In genomic region chr6:89475634-89476033, GRCh38 we compare ENCODE assay signal across 9 cellular contexts. TPM values are rescaled to one million over a fixed set of nuclear protein-coding genes. Genes with fewer than 3 reads are reported as not detected.
DNase-seq lines count a peak whose midpoint lies in the region; ATAC-seq, FAIRE-seq and TF ChIP-seq lines count a peak whose summit lies in the region.
"Had no signal": no experiment of that assay in that cellular context is flagged by ENCODE, and none has a peak within 500 bp of the region (broad histone marks: within the 10 kb centered on the region; RNA-seq: fewer than 3 reads in every experiment).

No MANE protein-coding gene starts in this region.

- H3K9me3 ChIP-seq in tibial artery = no peaks in the 10 kb centered on the region
- H3K9me3 ChIP-seq: BLaER1 treated with 17β-estradiol and CSF1 and Interleukin-3, amounts not matched to agents 10 nM and 100 nM had no signal

- peaks cover 3% of the 10 kb centered on the region for H3K36me3 Mint-ChIP-seq in activated CD8-positive, alpha-beta memory T cell treated with anti-CD3 and anti-CD28 coated beads, Interleukin-2, amount 10 ng/mL, durations not matched to agents 7 days and 5 days
- H3K36me3 Mint-ChIP-seq in stimulated activated naive B cell treated with anti-CD40 and anti-IgM and Interleukin-4, amounts not matched to agents 10 μg/mL and 1 μg/mL and 100 μg/mL, for 72 hours = no peaks in the 10 kb centered on the region

- H3K4me3 Mint-ChIP-seq in activated CD8-positive, alpha-beta memory T cell treated with anti-CD3 and anti-CD28 coated beads, Interleukin-2, amount 10 ng/mL, durations not matched to agents 7 days and 5 days = peak overlapping the region; percentile 60
- no peak overlapping the region for H3K4me3 Mint-ChIP-seq in stimulated activated naive B cell treated with anti-CD40 and anti-IgM and Interleukin-4, amounts not matched to agents 10 μg/mL and 1 μg/mL and 100 μg/mL, for 72 hours

- peak overlapping the region in 1 of 2 donors; percentile 4 for H3K27ac ChIP-seq in tibial artery
- H3K27ac ChIP-seq: BLaER1 treated with 17β-estradiol and CSF1 and Interleukin-3, amounts not matched to agents 10 nM and 100 nM had no signal

- peak overlapping the region; percentile 84 for H3K27ac Mint-ChIP-seq in activated CD8-positive, alpha-beta memory T cell treated with anti-CD3 and anti-CD28 coated beads, Interleukin-2, amount 10 ng/mL, durations not matched to agents 7 days and 5 days
- no peak overlapping the region for H3K27ac Mint-ChIP-seq in stimulated activated naive B cell treated with anti-CD40 and anti-IgM and Interleukin-4, amounts not matched to agents 10 μg/mL and 1 μg/mL and 100 μg/mL, for 72 hours

- H3K4me1 ChIP-seq in tibial artery = peaks cover 0 to 32% (median 8%) of the 10 kb centered on the region in 4 donors
- H3K4me1 ChIP-seq: BLaER1 treated with 17β-estradiol and CSF1 and Interleukin-3, amounts not matched to agents 10 nM and 100 nM had no signal

- peak; percentile 79 for ATAC-seq in activated CD8-positive, alpha-beta memory T cell treated with anti-CD3 and anti-CD28 coated beads, Interleukin-2, amount 10 ng/mL, durations not matched to agents 7 days and 5 days
- peak; percentile 52 to 54 for ATAC-seq in stimulated activated naive B cell treated with anti-CD40 and anti-IgM and Interleukin-4, amounts not matched to agents 10 μg/mL and 1 μg/mL and 100 μg/mL, for 72 hours (replicated peaks)
- no peak for ATAC-seq in HG03135 (IDR thresholded peaks at IDR 0.05; ENCODE audit: unreplicated experiment)

- TF ChIP-seq CTCF in bronchial epithelial cell (IDR thresholded peaks at IDR 0.05; ENCODE audit: insufficient read depth, low read length, severe bottlenecking) (no peak), tibial artery (IDR thresholded peaks at IDR 0.05) (no peak)

- H3K36me3 ChIP-seq in bronchial epithelial cell (ENCODE audit: control insufficient read depth, insufficient read depth, low read length) = no peaks in the 10 kb centered on the region
- H3K36me3 ChIP-seq in tibial artery = no peaks in the 10 kb centered on the region
- H3K36me3 ChIP-seq: BLaER1 treated with 17β-estradiol and CSF1 and Interleukin-3, amounts not matched to agents 10 nM and 100 nM had no signal

- H3K4me3 ChIP-seq in bronchial epithelial cell (ENCODE audit: low read depth, low read length) (no peak overlapping the region), tibial artery (peak overlapping the region in 1 of 2 donors; percentile 6)
- H3K4me3 ChIP-seq: BLaER1 treated with 17β-estradiol and CSF1 and Interleukin-3, amounts not matched to agents 10 nM and 100 nM had no signal

- intact Hi-C loops in tibial artery (cut with DNase I; ENCODE audit: low total_unique reads) = no loop called here

- H3K27me3 Mint-ChIP-seq in activated CD8-positive, alpha-beta memory T cell treated with anti-CD3 and anti-CD28 coated beads, Interleukin-2, amount 10 ng/mL, durations not matched to agents 7 days and 5 days = no peaks in the 10 kb centered on the region
- no peaks in the 10 kb centered on the region for H3K27me3 Mint-ChIP-seq in stimulated activated naive B cell treated with anti-CD40 and anti-IgM and Interleukin-4, amounts not matched to agents 10 μg/mL and 1 μg/mL and 100 μg/mL, for 72 hours

- H3K9me3 Mint-ChIP-seq in activated CD8-positive, alpha-beta memory T cell treated with anti-CD3 and anti-CD28 coated beads, Interleukin-2, amount 10 ng/mL, durations not matched to agents 7 days and 5 days (ENCODE audit: low read depth) = no peaks in the 10 kb centered on the region
- H3K9me3 Mint-ChIP-seq in stimulated activated naive B cell treated with anti-CD40 and anti-IgM and Interleukin-4, amounts not matched to agents 10 μg/mL and 1 μg/mL and 100 μg/mL, for 72 hours = no peaks in the 10 kb centered on the region

- no peaks in the 10 kb centered on the region for H3K27me3 ChIP-seq in bronchial epithelial cell (ENCODE audit: control insufficient read depth, insufficient read depth, low read length)
- H3K27me3 ChIP-seq in tibial artery = no peaks in the 10 kb centered on the region
- H3K27me3 ChIP-seq: BLaER1 treated with 17β-estradiol and CSF1 and Interleukin-3, amounts not matched to agents 10 nM and 100 nM had no signal

- FAIRE-seq in bronchial epithelial cell (lab: Jason Lieb, UNC) = peak; percentile 36

- CTCF ChIA-PET in activated CD8-positive, alpha-beta memory T cell treated with anti-CD3 and anti-CD28 coated beads, Interleukin-2, amount 10 ng/mL, durations not matched to agents 7 days and 5 days (lab: Charles Lee) = interaction anchor here (0.9 to 1.0 kb wide), 2 partner anchors 9 to 109 kb away, joined by 3 read pairs; no protein-coding TSS in a partner anchor

- DNase-seq in activated CD8-positive, alpha-beta memory T cell treated with anti-CD3 and anti-CD28 coated beads, Interleukin-2, amount 10 ng/mL, durations not matched to agents 7 days and 5 days = peak; percentile 73
- no peak for DNase-seq in activated CD8-positive, alpha-beta memory T cell treated with anti-CD3 and anti-CD28 coated beads for 24 hours
- peak; percentile 40 for DNase-seq in M059J (ENCODE audit: low read depth)
- no peak for DNase-seq in bronchial epithelial cell (ENCODE audit: low read depth)
- DNase-seq in stimulated activated naive B cell treated with anti-CD40 and anti-IgM and Interleukin-4, amounts not matched to agents 10 μg/mL and 1 μg/mL and 100 μg/mL, for 72 hours = no peak
- DNase-seq in tibial artery = no peak
- no peak for DNase-seq in cerebellar cortex (ENCODE audit: low spot score)

- H3K4me1 Mint-ChIP-seq in activated CD8-positive, alpha-beta memory T cell treated with anti-CD3 and anti-CD28 coated beads, Interleukin-2, amount 10 ng/mL, durations not matched to agents 7 days and 5 days = peaks cover 35% of the 10 kb centered on the region
- peaks cover 9 to 18% of the 10 kb centered on the region in 2 donors for H3K4me1 Mint-ChIP-seq in stimulated activated naive B cell treated with anti-CD40 and anti-IgM and Interleukin-4, amounts not matched to agents 10 μg/mL and 1 μg/mL and 100 μg/mL, for 72 hours

RNA-seq across cellular contexts. Expression of gene ANKRD6, which starts 42.7 kb away (rescaled TPM):
- 1 to 10 TPM; 1.7 to 4.5 TPM for total RNA-seq in activated CD8-positive, alpha-beta memory T cell treated with anti-CD3 and anti-CD28 coated beads, Interleukin-2, amount 10 ng/mL, durations not matched to agents 7 days and 5 days
- total RNA-seq in M059J (2014; rRNA removed; shearing (Covaris generic)) = 0.57 and 3.6 TPM in 2 replicates
- total RNA-seq in bronchial epithelial cell = 6.1 and 9.5 TPM in 2 replicates

Comparison
In these comparisons a context has a peak if more than half of its experiments do, and no peak if none do; other contexts are left out.
1. DNase-seq: peak in activated CD8-positive, alpha-beta memory T cell treated with anti-CD3 and anti-CD28 coated beads, Interleukin-2, amount 10 ng/mL, durations not matched to agents 7 days and 5 days (single experiment) and M059J (single experiment); none in activated CD8-positive, alpha-beta memory T cell treated with anti-CD3 and anti-CD28 coated beads for 24 hours (single experiment), bronchial epithelial cell (single experiment), stimulated activated naive B cell treated with anti-CD40 and anti-IgM and Interleukin-4, amounts not matched to agents 10 μg/mL and 1 μg/mL and 100 μg/mL, for 72 hours (single experiment), tibial artery (0 of 2) and cerebellar cortex (single experiment).